In genomic region chr13:33722216-33722900, GRCh38 we compare ENCODE assay signal across 9 cellular contexts.
A peak's percentile ranks its signal among the peaks of the same experiment; 100 is the strongest.
DNase-seq lines count a peak whose midpoint lies in the region; FAIRE-seq and TF ChIP-seq lines count a peak whose summit lies in the region.
"Had no signal": no experiment of that assay in that cellular context is flagged by ENCODE, and none has a peak within 500 bp of the region (broad histone marks: within the 10 kb centered on the region; RNA-seq: fewer than 3 reads in every experiment).

No MANE protein-coding gene starts in this region.

- H3K4me1 ChIP-seq in cardiac muscle cell (ENCODE audit: low read depth) (peaks cover 24% of the 10 kb centered on the region), keratinocyte (ENCODE audit: control insufficient read depth, extremely low read depth, insufficient read depth, low read length) (peaks cover 13% of the 10 kb centered on the region), uterus (peaks cover 0 to 6% of the 10 kb centered on the region in 2 donors)

- TF ChIP-seq CTCF in cardiac muscle cell (IDR thresholded peaks at IDR 0.05; ENCODE audit: low read depth, low read length) (no peak), keratinocyte (optimal IDR thresholded peaks at IDR 0.05 in 1 of 3, IDR thresholded peaks at IDR 0.05 in 1 of 3, conservative IDR thresholded peaks at IDR 0.05 in 1 of 3; ENCODE audit: extremely low read depth in 1 of 3, insufficient read depth in 2 of 3, low read length in 3 of 3) (no peak), uterus (IDR thresholded peaks at IDR 0.05) (no peak)

- no peak overlapping the region for H3K4me3 ChIP-seq in cardiac muscle cell
- H3K4me3 ChIP-seq in SK-N-MC, result peak overlapping the region; percentile 52
- H3K4me3 ChIP-seq in keratinocyte (ENCODE audit: control insufficient read depth in 2 of 3, extremely low read depth in 1 of 3, insufficient read depth in 2 of 3, low read depth in 1 of 3, low read length in 3 of 3), result no peak overlapping the region
- H3K4me3 ChIP-seq in uterus, result no peak overlapping the region

- H3K27me3 ChIP-seq in cardiac muscle cell (no peaks in the 10 kb centered on the region), keratinocyte (ENCODE audit: control insufficient read depth, extremely low read depth, insufficient read depth, low read length) (no peaks in the 10 kb centered on the region), uterus (no peaks in the 10 kb centered on the region)

- H3K9ac ChIP-seq in SK-N-MC (ENCODE audit: insufficient read length), result peak overlapping the region; percentile 52
- no peak overlapping the region for H3K9ac ChIP-seq in keratinocyte (ENCODE audit: control insufficient read depth, extremely low read depth, insufficient read depth, low read length)

- peak overlapping the region; percentile 88 for H3K27ac ChIP-seq in cardiac muscle cell
- H3K27ac ChIP-seq in SK-N-MC, result peak overlapping the region; percentile 85
- no peak overlapping the region for H3K27ac ChIP-seq in keratinocyte (ENCODE audit: control insufficient read depth, insufficient read depth, low read length)
- H3K27ac ChIP-seq in uterus, result peak overlapping the region; percentile 59 to 79

- DNase-seq in cardiac muscle cell (ENCODE audit: low read depth in 1 of 2, low spot score in 1 of 2) (peak in 1 of 2 donors; percentile 20), cardiac septum (ENCODE audit: low spot score) (no peak), SK-N-MC (ENCODE audit: low read depth, low spot score) (no peak), keratinocyte (ENCODE audit: low read depth, low spot score) (no peak), uterus (no peak), iPS-NIHi7 (ENCODE audit: extremely low spot score) (no peak), MV-4-11 (lab: John Stamatoyannopoulos, UW) (no peak)
- no peak for DNase-seq in stimulated activated CD4-positive, alpha-beta T cell treated with anti-CD3 and anti-CD28 coated beads, Interleukin-2, amount 100 ng/mL, for 24 hours
- DNase-seq: activated CD4-positive, alpha-beta T cell treated with anti-CD3 and anti-CD28 coated beads for 48 hours had no signal

- H3K9me1 ChIP-seq in keratinocyte (ENCODE audit: control insufficient read depth, extremely low read depth, insufficient read depth, low read length), result no peaks in the 10 kb centered on the region

- H2AFZ ChIP-seq in keratinocyte (ENCODE audit: control insufficient read depth, low read length), result peak overlapping the region; percentile 64

- dilution Hi-C loops in keratinocyte (cut with MboI; ENCODE audit: extremely low pct_ligation_motif_present, low sequenced_read_pairs), result no loop called here

- no peaks in the 10 kb centered on the region for H3K36me3 ChIP-seq in cardiac muscle cell
- no peaks in the 10 kb centered on the region for H3K36me3 ChIP-seq in SK-N-MC (ENCODE audit: insufficient read depth, low read length)
- H3K36me3 ChIP-seq in keratinocyte (ENCODE audit: control insufficient read depth in 2 of 2, extremely low read depth in 1 of 2, insufficient read depth in 2 of 2, low read length in 2 of 2), result no peaks in the 10 kb centered on the region
- H3K36me3 ChIP-seq in uterus, result no peaks in the 10 kb centered on the region

- H3K4me2 ChIP-seq in keratinocyte (ENCODE audit: control insufficient read depth, extremely low read depth, insufficient read depth, low read depth, low read length), result peak overlapping the region; percentile 25

- no peaks in the 10 kb centered on the region for H4K20me1 ChIP-seq in keratinocyte (ENCODE audit: control insufficient read depth, extremely low read depth, insufficient read depth, low read length)

- H3K79me2 ChIP-seq in keratinocyte (ENCODE audit: control insufficient read depth, insufficient read depth, low read length), result no peaks in the 10 kb centered on the region

- intact Hi-C loops in cardiac septum (cut with DNase I), result loop anchor here (2.0 to 10.0 kb wide), 4 partner anchors 45 to 1135 kb away; partner anchors contain the start of gene PDS5B
- intact Hi-C loops in uterus (cut with DNase I; ENCODE audit: low total_unique reads), result no loop called here

- FAIRE-seq in keratinocyte (lab: Jason Lieb, UNC), result no peak

- no peak for TF ChIP-seq POLR2A in uterus (IDR thresholded peaks at IDR 0.05)

- H3K9me3 ChIP-seq in cardiac muscle cell (ENCODE audit: low read depth) (no peaks in the 10 kb centered on the region), SK-N-MC (ENCODE audit: low read depth, low read length) (no peaks in the 10 kb centered on the region), keratinocyte (ENCODE audit: control insufficient read depth, low read depth, low read length) (no peaks in the 10 kb centered on the region), uterus (no peaks in the 10 kb centered on the region)
